7 cellular contexts compared by ENCODE assay signal in the genomic region with DNA sequence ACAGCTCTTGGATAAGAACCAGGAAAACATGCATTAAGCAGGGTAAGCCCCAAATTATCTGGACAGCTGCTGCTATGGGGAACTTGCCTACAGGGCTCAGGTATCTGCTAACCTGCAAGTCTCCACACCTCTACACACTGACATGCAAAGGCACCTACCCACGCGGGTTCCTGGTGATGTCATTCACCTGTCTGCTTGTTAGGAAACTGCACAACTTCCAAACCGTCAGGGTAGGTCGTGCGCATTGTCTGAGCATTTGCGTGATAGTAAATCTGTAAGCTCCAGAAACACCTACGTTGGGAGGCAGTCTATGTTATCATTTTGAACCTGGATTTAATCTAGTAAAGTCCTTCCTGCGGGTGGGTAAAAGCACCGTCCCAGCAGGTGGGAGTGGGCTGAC. TPM values are rescaled to one million over a fixed set of nuclear protein-coding genes. Genes with fewer than 3 reads are reported as not detected.
"Had no signal": no experiment of that assay in that cellular context is flagged by ENCODE, and none has a peak within 500 bp of the region (broad histone marks: within the 10 kb centered on the region; RNA-seq: fewer than 3 reads in every experiment).

No MANE protein-coding gene starts in this region.

RNA-seq across cellular contexts. Expression of a gene that starts 42.5 kb away (rescaled TPM):
- total RNA-seq: GM23248, GM23338, H1, H4, H7, H9, HFFc6 had no signal
